25 cellular contexts compared by ENCODE assay signal in the genomic region with DNA sequence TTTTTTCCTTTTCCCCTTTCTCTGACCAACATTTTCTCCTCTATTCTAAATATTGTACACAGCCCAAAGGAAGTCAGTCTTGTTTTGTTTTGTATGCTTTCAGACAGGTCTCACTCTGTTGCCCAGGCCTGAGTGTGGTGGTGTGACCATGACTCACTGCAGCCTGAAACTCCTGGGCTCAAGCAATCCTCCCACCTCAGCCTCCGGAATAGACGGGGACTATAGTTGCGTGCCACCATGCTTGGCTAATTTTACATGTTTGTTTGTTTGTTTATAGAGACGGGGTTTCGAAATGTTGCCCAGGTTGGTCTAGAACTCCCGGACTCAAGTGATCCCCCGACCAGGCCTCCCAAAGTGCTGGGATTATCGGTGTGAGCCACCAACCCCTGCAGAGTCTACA.
DNase-seq lines count a peak whose midpoint lies in the region; ATAC-seq and TF ChIP-seq lines count a peak whose summit lies in the region.
"Had no signal": no experiment of that assay in that cellular context is flagged by ENCODE, and none has a peak within 500 bp of the region (broad histone marks: within the 10 kb centered on the region; RNA-seq: fewer than 3 reads in every experiment).

No MANE protein-coding gene starts in this region.

- 85% methylated on average over 8 of the region's 8 CpGs for WGBS in smooth muscle cell (ENCODE audit: low lambda C conversion rate)

- no peak overlapping the region for H3K4me2 ChIP-seq in smooth muscle cell
- H3K4me2 ChIP-seq: PC-9 had no signal

- H4K20me1 ChIP-seq in smooth muscle cell (ENCODE audit: low read depth), result peaks cover 91% of the 10 kb centered on the region

- no peaks in the 10 kb centered on the region for H3K9me3 ChIP-seq in smooth muscle cell (replicated peaks; ENCODE audit: low read depth)
- H3K9me3 ChIP-seq: mucosa of descending colon, transverse colon had no signal

- H3K4me1 ChIP-seq in smooth muscle cell (ENCODE audit: low read depth), result peaks cover 9% of the 10 kb centered on the region

- peaks cover 60% of the 10 kb centered on the region for H3K79me2 ChIP-seq in smooth muscle cell (ENCODE audit: low read depth)

- peak overlapping the region; percentile 42; the same call in 1 of the 2 replicates for H3K27ac Mint-ChIP-seq in HFFc6
- H3K27ac Mint-ChIP-seq: activated CD8-positive, alpha-beta T cell treated with anti-CD3 and anti-CD28 coated beads for 36 hours; stimulated activated naive CD8-positive, alpha-beta T cell treated with anti-CD3 and anti-CD28 coated beads, Interleukin-15, Interleukin-2, amounts not matched to agents 100 ng/mL and 50 ng/mL, for 24 hours had no signal

- no peak overlapping the region for H2AFZ ChIP-seq in smooth muscle cell (ENCODE audit: low read depth)
- H2AFZ ChIP-seq: PC-9 had no signal

- peak overlapping the region; percentile 24 for H3K27ac ChIP-seq in smooth muscle cell (ENCODE audit: low read depth)
- H3K27ac ChIP-seq: PC-9, SK-N-MC, transverse colon had no signal

- H3K4me3 Mint-ChIP-seq in HFFc6, result no peak overlapping the region
- H3K4me3 Mint-ChIP-seq: activated CD8-positive, alpha-beta T cell treated with anti-CD3 and anti-CD28 coated beads for 36 hours; central memory CD8-positive, alpha-beta T cell; stimulated activated naive CD8-positive, alpha-beta T cell treated with anti-CD3 and anti-CD28 coated beads, Interleukin-15, Interleukin-2, amounts not matched to agents 100 ng/mL and 50 ng/mL, for 24 hours had no signal

- ATAC-seq in HG02938 (IDR thresholded peaks at IDR 0.05; ENCODE audit: unreplicated experiment) (no peak), GM21515 (IDR thresholded peaks at IDR 0.05; ENCODE audit: unreplicated experiment) (no peak)
- ATAC-seq: activated CD8-positive, alpha-beta T cell treated with anti-CD3 and anti-CD28 coated beads for 36 hours; left ventricle myocardium superior; mucosa of descending colon had no signal

- H3K36me3 Mint-ChIP-seq in HFFc6 (ENCODE audit: low read depth), result peaks cover 66% of the 10 kb centered on the region

- H3K4me3 ChIP-seq in smooth muscle cell, result no peak overlapping the region
- H3K4me3 ChIP-seq: mucosa of descending colon, PC-9, SK-N-MC, transverse colon had no signal

- H3K9me3 Mint-ChIP-seq in HFFc6, result no peaks in the 10 kb centered on the region
- H3K9me3 Mint-ChIP-seq: activated CD8-positive, alpha-beta T cell treated with anti-CD3 and anti-CD28 coated beads for 36 hours; central memory CD8-positive, alpha-beta T cell; stimulated activated naive CD8-positive, alpha-beta T cell treated with anti-CD3 and anti-CD28 coated beads, Interleukin-15, Interleukin-2, amounts not matched to agents 100 ng/mL and 50 ng/mL, for 24 hours had no signal

- TF ChIP-seq CTCF in HFFc6 (IDR thresholded peaks at IDR 0.05) (no peak), smooth muscle cell (IDR thresholded peaks at IDR 0.05; ENCODE audit: borderline replicate concordance, insufficient read depth, poor library complexity, severe bottlenecking) (no peak)

- H3K36me3 ChIP-seq in smooth muscle cell (ENCODE audit: low read depth), result no peaks in the 10 kb centered on the region
- H3K36me3 ChIP-seq: transverse colon had no signal

- H3K27me3 Mint-ChIP-seq in HFFc6 (ENCODE audit: insufficient read depth), result peaks cover 5% of the 10 kb centered on the region; the same call in 1 of the 2 replicates
- H3K27me3 Mint-ChIP-seq: activated CD8-positive, alpha-beta T cell treated with anti-CD3 and anti-CD28 coated beads for 36 hours; central memory CD8-positive, alpha-beta T cell; stimulated activated naive CD8-positive, alpha-beta T cell treated with anti-CD3 and anti-CD28 coated beads, Interleukin-15, Interleukin-2, amounts not matched to agents 100 ng/mL and 50 ng/mL, for 24 hours had no signal

- no peaks in the 10 kb centered on the region for H3F3A ChIP-seq in smooth muscle cell (ENCODE audit: low read depth)

- H3K9ac ChIP-seq in smooth muscle cell (ENCODE audit: low read depth), result no peak overlapping the region

- DNase-seq in HFFc6, result no peak
- peak; percentile 50 for DNase-seq in amniotic epithelial cell (ENCODE audit: low read depth)
- peak; percentile 80 for DNase-seq in glomerular visceral epithelial cell (ENCODE audit: extremely low spot score)
- no peak for DNase-seq in smooth muscle cell (lab: John Stamatoyannopoulos, UW; ENCODE audit: unreplicated experiment)
- DNase-seq in GOT3 (lab: John Stamatoyannopoulos, UW), result no peak
- no peak for DNase-seq in amygdala (lab: John Stamatoyannopoulos, UW)
- DNase-seq: activated CD4-positive, CD25-positive, alpha-beta regulatory T cell; activated CD8-positive, alpha-beta T cell treated with anti-CD3 and anti-CD28 coated beads for 36 hours; activated naive CD4-positive, alpha-beta T cell treated with Interleukin-2 at 50 U/mL for 16 hours; glutamatergic neuron; KG1; left ventricle myocardium superior; mucosa of descending colon; MV-4-11; NCI-H187 treated with DMSO at 0.1 percent for 48 hours; NCI-H345; PC-9; small intestine; stimulated activated CD4-positive, alpha-beta T cell treated with anti-CD3 and anti-CD28 coated beads, Interleukin-2, amount 100 ng/mL, for 48 hours; transverse colon had no signal

- H3K4me1 Mint-ChIP-seq in HFFc6 (ENCODE audit: low read depth), result peaks cover 84% of the 10 kb centered on the region

- no peaks in the 10 kb centered on the region for H3K27me3 ChIP-seq in smooth muscle cell (ENCODE audit: low read depth)
- H3K27me3 ChIP-seq: transverse colon had no signal

Comparison
In these comparisons a context has a peak if more than half of its experiments do, and no peak if none do; other contexts are left out.
1. DNase-seq: peak in amniotic epithelial cell (single experiment) and glomerular visceral epithelial cell (single experiment); none in HFFc6 (single experiment), smooth muscle cell (single experiment), GOT3 (single experiment) and amygdala (0 of 56).